2 cellular contexts compared by ENCODE assay signal in genomic region chr17:54172654-54173316, GRCh38.
TF ChIP-seq lines count a peak whose summit lies in the region.

No MANE protein-coding gene starts in this region.

TF ChIP-seq in GM12878, 131 proteins besides CTCF, POLR2A, EP300 and RAD21 (continued from another document):
- TF ChIP-seq ZNF687 (IDR thresholded peaks at IDR 0.05) (no peak), KDM1A (IDR thresholded peaks at IDR 0.05; ENCODE audit: borderline replicate concordance) (no peak), JUNB (IDR thresholded peaks at IDR 0.05) (no peak)
- TF ChIP-seq, protein P1, sequence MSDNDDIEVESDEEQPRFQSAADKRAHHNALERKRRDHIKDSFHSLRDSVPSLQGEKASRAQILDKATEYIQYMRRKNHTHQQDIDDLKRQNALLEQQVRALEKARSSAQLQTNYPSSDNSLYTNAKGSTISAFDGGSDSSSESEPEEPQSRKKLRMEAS (IDR thresholded peaks at IDR 0.05; ENCODE audit: low read depth, low read length): no peak

TF ChIP-seq in liver, 16 proteins besides CTCF, POLR2A, EP300 and RAD21 (continued from another document):
- TF ChIP-seq, protein P2, sequence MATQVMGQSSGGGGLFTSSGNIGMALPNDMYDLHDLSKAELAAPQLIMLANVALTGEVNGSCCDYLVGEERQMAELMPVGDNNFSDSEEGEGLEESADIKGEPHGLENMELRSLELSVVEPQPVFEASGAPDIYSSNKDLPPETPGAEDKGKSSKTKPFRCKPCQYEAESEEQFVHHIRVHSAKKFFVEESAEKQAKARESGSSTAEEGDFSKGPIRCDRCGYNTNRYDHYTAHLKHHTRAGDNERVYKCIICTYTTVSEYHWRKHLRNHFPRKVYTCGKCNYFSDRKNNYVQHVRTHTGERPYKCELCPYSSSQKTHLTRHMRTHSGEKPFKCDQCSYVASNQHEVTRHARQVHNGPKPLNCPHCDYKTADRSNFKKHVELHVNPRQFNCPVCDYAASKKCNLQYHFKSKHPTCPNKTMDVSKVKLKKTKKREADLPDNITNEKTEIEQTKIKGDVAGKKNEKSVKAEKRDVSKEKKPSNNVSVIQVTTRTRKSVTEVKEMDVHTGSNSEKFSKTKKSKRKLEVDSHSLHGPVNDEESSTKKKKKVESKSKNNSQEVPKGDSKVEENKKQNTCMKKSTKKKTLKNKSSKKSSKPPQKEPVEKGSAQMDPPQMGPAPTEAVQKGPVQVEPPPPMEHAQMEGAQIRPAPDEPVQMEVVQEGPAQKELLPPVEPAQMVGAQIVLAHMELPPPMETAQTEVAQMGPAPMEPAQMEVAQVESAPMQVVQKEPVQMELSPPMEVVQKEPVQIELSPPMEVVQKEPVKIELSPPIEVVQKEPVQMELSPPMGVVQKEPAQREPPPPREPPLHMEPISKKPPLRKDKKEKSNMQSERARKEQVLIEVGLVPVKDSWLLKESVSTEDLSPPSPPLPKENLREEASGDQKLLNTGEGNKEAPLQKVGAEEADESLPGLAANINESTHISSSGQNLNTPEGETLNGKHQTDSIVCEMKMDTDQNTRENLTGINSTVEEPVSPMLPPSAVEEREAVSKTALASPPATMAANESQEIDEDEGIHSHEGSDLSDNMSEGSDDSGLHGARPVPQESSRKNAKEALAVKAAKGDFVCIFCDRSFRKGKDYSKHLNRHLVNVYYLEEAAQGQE (IDR thresholded peaks at IDR 0.05): no peak
- TF ChIP-seq JUND (IDR thresholded peaks at IDR 0.05) (no peak), TAF1 (conservative IDR thresholded peaks at IDR 0.05) (no peak), FOXA1 (IDR thresholded peaks at IDR 0.05) (no peak), GABPA (IDR thresholded peaks at IDR 0.05 in 1 of 2, conservative IDR thresholded peaks at IDR 0.05 in 1 of 2) (no peak), FOXA2 (IDR thresholded peaks at IDR 0.05) (no peak), YY1 (IDR thresholded peaks at IDR 0.05) (no peak), RXRA (IDR thresholded peaks at IDR 0.05) (no peak)
